In genomic region chr4:85427123-85427522, GRCh38 we compare ENCODE assay signal across 8 cellular contexts.
"Had no signal": no experiment of that assay in that cellular context is flagged by ENCODE, and none has a peak within 500 bp of the region (broad histone marks: within the 10 kb centered on the region; RNA-seq: fewer than 3 reads in every experiment).

No MANE protein-coding gene starts in this region.

- FAIRE-seq: G401.6, GM12878, GM12891, GM12892, GM18507, GM19239 had no signal

- ATAC-seq: GM12878 had no signal

- H3K4me3 ChIP-seq: GM12878 had no signal

- DNase-seq: GDM1, GF-D8 had no signal
